ENCODE assay signal across 8 cellular contexts in the genomic region with DNA sequence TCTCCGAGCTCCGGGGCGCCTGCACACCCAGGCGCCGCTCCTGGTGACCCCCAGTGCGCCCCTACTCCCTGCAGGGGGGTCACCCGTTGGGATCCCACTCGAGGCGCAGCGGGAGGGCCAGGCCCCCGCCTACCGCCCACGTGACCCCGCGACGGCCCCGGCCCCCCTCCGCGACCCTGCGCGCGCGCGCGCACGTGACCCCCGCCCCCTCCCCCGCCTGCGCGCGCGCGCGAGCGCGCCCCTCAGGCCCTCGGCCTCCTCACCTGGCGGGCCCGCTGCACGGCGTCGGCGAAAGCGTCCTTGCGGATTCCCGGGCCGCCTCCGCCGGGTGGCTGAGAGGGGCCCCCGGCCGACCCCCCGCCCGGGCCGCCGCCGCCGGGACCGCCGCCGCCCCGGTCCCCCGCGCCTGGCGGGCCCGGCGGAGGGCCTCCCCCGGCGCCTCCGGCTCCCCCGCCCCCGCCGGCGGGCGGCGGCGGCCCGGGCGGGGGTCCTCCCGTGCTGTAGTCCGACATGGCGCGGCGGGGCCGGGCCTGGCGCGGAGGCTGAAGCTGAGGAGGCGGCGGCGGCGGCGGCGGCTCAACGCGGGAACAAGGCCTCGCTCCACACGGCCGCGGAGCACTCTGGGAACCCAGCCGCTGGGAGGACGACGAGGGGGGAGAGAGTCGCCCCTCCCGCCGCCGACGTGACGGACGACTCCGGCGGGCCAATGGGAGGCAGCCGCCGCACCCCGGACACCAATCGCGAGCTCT. TPM values are rescaled to one million over a fixed set of nuclear protein-coding genes. Genes with fewer than 3 reads are reported as not detected.
DNase-seq lines count a peak whose midpoint lies in the region; ATAC-seq and TF ChIP-seq lines count a peak whose summit lies in the region.

A gene with protein sequence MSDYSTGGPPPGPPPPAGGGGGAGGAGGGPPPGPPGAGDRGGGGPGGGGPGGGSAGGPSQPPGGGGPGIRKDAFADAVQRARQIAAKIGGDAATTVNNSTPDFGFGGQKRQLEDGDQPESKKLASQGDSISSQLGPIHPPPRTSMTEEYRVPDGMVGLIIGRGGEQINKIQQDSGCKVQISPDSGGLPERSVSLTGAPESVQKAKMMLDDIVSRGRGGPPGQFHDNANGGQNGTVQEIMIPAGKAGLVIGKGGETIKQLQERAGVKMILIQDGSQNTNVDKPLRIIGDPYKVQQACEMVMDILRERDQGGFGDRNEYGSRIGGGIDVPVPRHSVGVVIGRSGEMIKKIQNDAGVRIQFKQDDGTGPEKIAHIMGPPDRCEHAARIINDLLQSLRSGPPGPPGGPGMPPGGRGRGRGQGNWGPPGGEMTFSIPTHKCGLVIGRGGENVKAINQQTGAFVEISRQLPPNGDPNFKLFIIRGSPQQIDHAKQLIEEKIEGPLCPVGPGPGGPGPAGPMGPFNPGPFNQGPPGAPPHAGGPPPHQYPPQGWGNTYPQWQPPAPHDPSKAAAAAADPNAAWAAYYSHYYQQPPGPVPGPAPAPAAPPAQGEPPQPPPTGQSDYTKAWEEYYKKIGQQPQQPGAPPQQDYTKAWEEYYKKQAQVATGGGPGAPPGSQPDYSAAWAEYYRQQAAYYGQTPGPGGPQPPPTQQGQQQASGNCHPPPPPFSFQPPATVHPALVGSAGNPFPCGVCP (minus strand): TSS at position 622 of the 749 bp plus-strand sequence. CDS start 110 bp downstream, at position 512.

- under 1% methylated on average over 115 of the region's 115 CpGs for WGBS in urinary bladder

- peak; percentile 65 for TF ChIP-seq POLR2A in erythroblast (IDR thresholded peaks at IDR 0.05; ENCODE audit: low read length)

- peak within 1 kb of the TSS; percentile 89 for H3K4me3 Mint-ChIP-seq in activated CD4-positive, alpha-beta memory T cell treated with anti-CD3 and anti-CD28 coated beads for 36 hours
- peak within 1 kb of the TSS; percentile 85 to 92 (median 90) for H3K4me3 Mint-ChIP-seq in naive thymus-derived CD4-positive, alpha-beta T cell

- CTCF ChIA-PET in HEK293T (lab: Yijun Ruan, JAX) = interaction anchor here (0.5 kb wide), 1 partner anchor 15 kb away, joined by 5 read pairs; no protein-coding TSS in a partner anchor
- CTCF ChIA-PET in activated CD4-positive, alpha-beta memory T cell treated with anti-CD3 and anti-CD28 coated beads for 36 hours (lab: Charles Lee) = interaction anchor here (0.9 to 1.7 kb wide), 6 partner anchors 12 to 440 kb away, joined by 3 to 5 read pairs (median 3); partner anchors contain the start of gene CLPP
- CTCF ChIA-PET in naive thymus-derived CD4-positive, alpha-beta T cell (lab: Charles Lee) = interaction anchor here (0.5 to 1.0 kb wide), 4 partner anchors 49 to 640 kb away, joined by 3 to 4 read pairs (median 3); no protein-coding TSS in a partner anchor

- H3K4me1 ChIP-seq in BLaER1 treated with 17β-estradiol and CSF1 and Interleukin-3, amounts not matched to agents 10 nM and 100 nM = peaks cover 22 to 38% (median 24%) of the 10 kb centered on the region in 10 experiments
- H3K4me1 ChIP-seq in naive thymus-derived CD4-positive, alpha-beta T cell (ENCODE audit: control insufficient read depth in 2 of 2, insufficient read depth in 2 of 2, low read length in 2 of 2) = peaks cover 15 to 25% of the 10 kb centered on the region in 2 donors
- H3K4me1 ChIP-seq in urinary bladder (ENCODE audit: insufficient read depth) = no peaks in the 10 kb centered on the region

- H3K4me3 ChIP-seq in BLaER1 treated with 17β-estradiol and CSF1 and Interleukin-3, amounts not matched to agents 10 nM and 100 nM = peak within 1 kb of the TSS; percentile 92 to 100 (median 98)
- peak within 1 kb of the TSS; percentile 75 for H3K4me3 ChIP-seq in naive thymus-derived CD4-positive, alpha-beta T cell (ENCODE audit: low read length)
- peak within 1 kb of the TSS; percentile 97 for H3K4me3 ChIP-seq in urinary bladder (ENCODE audit: low read depth, low read length)

- peaks cover 34% of the 10 kb centered on the region for H3K36me3 Mint-ChIP-seq in activated CD4-positive, alpha-beta memory T cell treated with anti-CD3 and anti-CD28 coated beads for 36 hours
- H3K36me3 Mint-ChIP-seq in naive thymus-derived CD4-positive, alpha-beta T cell = peaks cover 0 to 20% (median 3%) of the 10 kb centered on the region in 5 donors

- intact Hi-C loops in activated CD4-positive, alpha-beta memory T cell treated with anti-CD3 and anti-CD28 coated beads for 36 hours (cut with micrococcal nuclease) = loop anchor here (2.0 kb wide), 1 partner anchor 56 kb away; the partner anchor contains the start of gene DENND1C
- intact Hi-C loops in naive thymus-derived CD4-positive, alpha-beta T cell (cut with micrococcal nuclease) = loop anchor here (2.0 to 10.0 kb wide), 3 partner anchors 60 to 674 kb away; partner anchors contain the start of genes DENND1C (in 1 of the 2) and VMAC (in 1 of the 2)

- H3K9ac ChIP-seq in BLaER1 treated with 17β-estradiol and CSF1 and Interleukin-3, amounts not matched to agents 10 nM and 100 nM = peak within 1 kb of the TSS; percentile 91 to 98 (median 94)

- peak within 1 kb of the TSS; percentile 92 for H3K27ac Mint-ChIP-seq in activated CD4-positive, alpha-beta memory T cell treated with anti-CD3 and anti-CD28 coated beads for 36 hours
- H3K27ac Mint-ChIP-seq in naive thymus-derived CD4-positive, alpha-beta T cell = peak within 1 kb of the TSS; percentile 81 to 97 (median 94)

- POLR2A ChIA-PET in HEK293T (lab: Yijun Ruan, JAX) = interaction anchor here (0.5 to 2.4 kb wide), 18 partner anchors 9 to 556 kb away, joined by 3 to 14 read pairs (median 4); partner anchors contain the start of genes ALKBH7, CLPP, GTF2F1 and SLC25A23
- POLR2A ChIA-PET in activated CD4-positive, alpha-beta memory T cell treated with anti-CD3 and anti-CD28 coated beads for 36 hours (lab: Charles Lee) = interaction anchor here (0.9 to 2.7 kb wide), 9 partner anchors 12 to 440 kb away, joined by 3 to 15 read pairs (median 4); partner anchors contain the start of genes ALKBH7, CLPP, DENND1C and GTF2F1
- POLR2A ChIA-PET in naive thymus-derived CD4-positive, alpha-beta T cell (lab: Charles Lee) = interaction anchor here (0.6 to 4.0 kb wide), 13 partner anchors 14 to 1445 kb away, joined by 3 to 22 read pairs (median 3); partner anchors contain the start of genes ALKBH7, CLPP, DENND1C and PET100

- peak within 1 kb of the TSS; percentile 86 to 98 (median 93) for H3K4me2 ChIP-seq in BLaER1 treated with 17β-estradiol and CSF1 and Interleukin-3, amounts not matched to agents 10 nM and 100 nM

- H3K9me3 ChIP-seq in BLaER1 treated with 17β-estradiol and CSF1 and Interleukin-3, amounts not matched to agents 10 nM and 100 nM (replicated peaks in 1 of 11) = peaks cover 0 to 9% (median 0%) of the 10 kb centered on the region in 11 experiments; a peak in 9 of 22 replicates
- H3K9me3 ChIP-seq in naive thymus-derived CD4-positive, alpha-beta T cell (ENCODE audit: control insufficient read depth in 2 of 3, low read length in 3 of 3) = no peaks in the 10 kb centered on the region

- DNase-seq in HEK293T (ENCODE audit: extremely low spot score) (no peak), erythroblast (lab: John Stamatoyannopoulos, UW) (peak; percentile 59 to 63), DMS153 (lab: John Stamatoyannopoulos, UW) (no peak)
- peak; percentile 34 for DNase-seq in activated CD4-positive, alpha-beta memory T cell treated with anti-CD3 and anti-CD28 coated beads for 36 hours
- peak in 5 of 9 donors; percentile 15 to 93 (median 28) for DNase-seq in naive thymus-derived CD4-positive, alpha-beta T cell
- no peak for DNase-seq in activated CD4-positive, CD25-positive, alpha-beta regulatory T cell (lab: John Stamatoyannopoulos, UW)

- H3K9me3 Mint-ChIP-seq in activated CD4-positive, alpha-beta memory T cell treated with anti-CD3 and anti-CD28 coated beads for 36 hours = peaks cover 3% of the 10 kb centered on the region
- no peaks in the 10 kb centered on the region for H3K9me3 Mint-ChIP-seq in naive thymus-derived CD4-positive, alpha-beta T cell

- no peaks in the 10 kb centered on the region for H3K27me3 Mint-ChIP-seq in activated CD4-positive, alpha-beta memory T cell treated with anti-CD3 and anti-CD28 coated beads for 36 hours
- no peaks in the 10 kb centered on the region for H3K27me3 Mint-ChIP-seq in naive thymus-derived CD4-positive, alpha-beta T cell

- ATAC-seq in naive thymus-derived CD4-positive, alpha-beta T cell = no peak

- H3K4me1 Mint-ChIP-seq in activated CD4-positive, alpha-beta memory T cell treated with anti-CD3 and anti-CD28 coated beads for 36 hours (ENCODE audit: low read depth) = peaks cover 36% of the 10 kb centered on the region
- H3K4me1 Mint-ChIP-seq in naive thymus-derived CD4-positive, alpha-beta T cell = peaks cover 18 to 42% (median 41%) of the 10 kb centered on the region in 7 donors

- H3K36me3 ChIP-seq in BLaER1 treated with 17β-estradiol and CSF1 and Interleukin-3, amounts not matched to agents 10 nM and 100 nM = peaks cover 32 to 40% (median 39%) of the 10 kb centered on the region in 11 experiments
- H3K36me3 ChIP-seq in naive thymus-derived CD4-positive, alpha-beta T cell (ENCODE audit: control insufficient read depth in 2 of 3, insufficient read depth in 3 of 3, low read length in 3 of 3) = peaks cover 5 to 31% (median 10%) of the 10 kb centered on the region in 3 experiments
- no peaks in the 10 kb centered on the region for H3K36me3 ChIP-seq in urinary bladder (ENCODE audit: insufficient read depth)

- H3K27ac ChIP-seq in BLaER1 treated with 17β-estradiol and CSF1 and Interleukin-3, amounts not matched to agents 10 nM and 100 nM = peak within 1 kb of the TSS; percentile 79 to 95 (median 91)
- peak within 1 kb of the TSS; percentile 87 for H3K27ac ChIP-seq in naive thymus-derived CD4-positive, alpha-beta T cell (ENCODE audit: low read depth, low read length)
- H3K27ac ChIP-seq in urinary bladder (ENCODE audit: low read depth) = peak within 1 kb of the TSS; percentile 79

- no peaks in the 10 kb centered on the region for H3K27me3 ChIP-seq in BLaER1 treated with 17β-estradiol and CSF1 and Interleukin-3, amounts not matched to agents 10 nM and 100 nM
- no peaks in the 10 kb centered on the region for H3K27me3 ChIP-seq in naive thymus-derived CD4-positive, alpha-beta T cell (ENCODE audit: control insufficient read depth in 2 of 2, insufficient read depth in 2 of 2, low read length in 2 of 2)

- peaks cover 47 to 49% (median 48%) of the 10 kb centered on the region in 11 experiments for H4K20me1 ChIP-seq in BLaER1 treated with 17β-estradiol and CSF1 and Interleukin-3, amounts not matched to agents 10 nM and 100 nM

TF ChIP-seq in HEK293T, 16 proteins besides CTCF, POLR2A, EP300 and RAD21:
- no peak for TF ChIP-seq SP1 (IDR thresholded peaks at IDR 0.05)
- peak; percentile 68; the same call in 1 of the 2 replicates for TF ChIP-seq FOXM1 (IDR thresholded peaks at IDR 0.05; ENCODE audit: borderline replicate concordance)

RNA-seq across cellular contexts. Expression of the gene that starts here (rescaled TPM):
- 100 to 1,000 TPM; 296 to 305 TPM for total RNA-seq in activated CD4-positive, alpha-beta memory T cell treated with anti-CD3 and anti-CD28 coated beads for 36 hours
- 100 to 1,000 TPM; 142 to 276 (median 152) TPM for total RNA-seq in naive thymus-derived CD4-positive, alpha-beta T cell
- polyA plus RNA-seq in naive thymus-derived CD4-positive, alpha-beta T cell = 10 to 100 TPM; 12.5 to 20.9 TPM
- 85.5 TPM for total RNA-seq in urinary bladder
- polyA plus RNA-seq in urinary bladder = 167 TPM

Comparison
In these comparisons a context has a peak if more than half of its experiments do, and no peak if none do; other contexts are left out.
1. DNase-seq: peak in activated CD4-positive, alpha-beta memory T cell treated with anti-CD3 and anti-CD28 coated beads for 36 hours (single experiment), erythroblast (2 of 2) and naive thymus-derived CD4-positive, alpha-beta T cell (5 of 9); none in HEK293T (single experiment), DMS153 (single experiment) and activated CD4-positive, CD25-positive, alpha-beta regulatory T cell (0 of 4).
2. Peak in every context shown above with its lines, with median percentiles within 50 percentile points of each other: H3K27ac ChIP-seq and H3K4me3 ChIP-seq.